22 cellular contexts compared by ENCODE assay signal in genomic region chr15:89947338-89947829, GRCh38.
"Had no signal": no experiment of that assay in that cellular context is flagged by ENCODE, and none has a peak within 500 bp of the region (broad histone marks: within the 10 kb centered on the region; RNA-seq: fewer than 3 reads in every experiment).

No MANE protein-coding gene starts in this region.

- H3K27ac ChIP-seq: body of pancreas, cardiac muscle cell, foreskin keratinocyte, left lung, prostate gland, spleen, thoracic aorta, upper lobe of right lung had no signal

- H3K27ac Mint-ChIP-seq: activated naive CD4-positive, alpha-beta T cell treated with anti-CD3 and anti-CD28 coated beads, Interleukin-2, amount 50 U/mL, for 24 hours; dendritic cell treated with granulocyte-macrophage colony-stimulating factor and Interleukin-4, amounts not matched to agents 40 ng/mL and 50 ng/mL, for 4 days; immature natural killer cell; natural killer cell; T-helper 2 cell treated with Interferon-gamma antibody and Interleukin-4, amounts not matched to agents 5 μg/mL and 100 μg/mL, for 36 hours had no signal

- H3K4me1 ChIP-seq: body of pancreas, foreskin keratinocyte, left lung, prostate gland, spleen, upper lobe of right lung had no signal

- H3K36me3 Mint-ChIP-seq: immature natural killer cell, natural killer cell had no signal

- H3K4me1 Mint-ChIP-seq: activated naive CD4-positive, alpha-beta T cell treated with anti-CD3 and anti-CD28 coated beads, Interleukin-2, amount 50 U/mL, for 24 hours; immature natural killer cell; natural killer cell had no signal

- H3K9me3 ChIP-seq: body of pancreas, left lung, prostate gland, spleen, thoracic aorta, upper lobe of right lung had no signal

- H3K36me3 ChIP-seq: cardiac muscle cell, left lung, prostate gland, spleen, thoracic aorta, upper lobe of right lung had no signal

- H3K9me3 Mint-ChIP-seq: activated naive CD4-positive, alpha-beta T cell treated with anti-CD3 and anti-CD28 coated beads, Interleukin-2, amount 50 U/mL, for 24 hours; dendritic cell treated with granulocyte-macrophage colony-stimulating factor and Interleukin-4, amounts not matched to agents 40 ng/mL and 50 ng/mL, for 4 days; immature natural killer cell; natural killer cell; T-helper 2 cell treated with Interferon-gamma antibody and Interleukin-4, amounts not matched to agents 5 μg/mL and 100 μg/mL, for 36 hours had no signal

- DNase-seq: activated CD4-positive, alpha-beta T cell treated with anti-CD3 and anti-CD28 coated beads for 1 hour; activated CD4-positive, alpha-beta T cell treated with anti-CD3 and anti-CD28 coated beads, Interleukin-2, amount 50 U/mL, for 1 hour; activated gamma-delta T cell treated with Interleukin-2 at 50 U/mL for 16 hours; activated T-cell treated with anti-CD3 and anti-CD28 coated beads, Interleukin-2, amount 50 U/mL, for 1 hour; anterior cingulate cortex; body of pancreas; effector CD4-positive, alpha-beta T cell; erythroblast; foreskin keratinocyte; immature natural killer cell; left lung; natural killer cell; spleen; stimulated activated CD4-positive, alpha-beta T cell treated with anti-CD3 and anti-CD28 coated beads, Interleukin-4, amount 100 ng/mL, for 1 hour; stimulated activated naive CD4-positive, alpha-beta T cell; upper lobe of right lung had no signal

- ATAC-seq: body of pancreas, foreskin keratinocyte, left lung, natural killer cell, upper lobe of right lung had no signal

- H3K4me3 ChIP-seq: body of pancreas, cardiac muscle cell, left lung, prostate gland, spleen, thoracic aorta, upper lobe of right lung had no signal

- H3K27me3 Mint-ChIP-seq: activated naive CD4-positive, alpha-beta T cell treated with anti-CD3 and anti-CD28 coated beads, Interleukin-2, amount 50 U/mL, for 24 hours; dendritic cell treated with granulocyte-macrophage colony-stimulating factor and Interleukin-4, amounts not matched to agents 40 ng/mL and 50 ng/mL, for 4 days had no signal

- H3K27me3 ChIP-seq: body of pancreas, cardiac muscle cell, foreskin keratinocyte, left lung, spleen, upper lobe of right lung had no signal

- H3K4me3 Mint-ChIP-seq: activated naive CD4-positive, alpha-beta T cell treated with anti-CD3 and anti-CD28 coated beads, Interleukin-2, amount 50 U/mL, for 24 hours; dendritic cell treated with granulocyte-macrophage colony-stimulating factor and Interleukin-4, amounts not matched to agents 40 ng/mL and 50 ng/mL, for 4 days; immature natural killer cell; natural killer cell; T-helper 2 cell treated with Interferon-gamma antibody and Interleukin-4, amounts not matched to agents 5 μg/mL and 100 μg/mL, for 36 hours had no signal
